21 cellular contexts compared by ENCODE assay signal in the genomic region with DNA sequence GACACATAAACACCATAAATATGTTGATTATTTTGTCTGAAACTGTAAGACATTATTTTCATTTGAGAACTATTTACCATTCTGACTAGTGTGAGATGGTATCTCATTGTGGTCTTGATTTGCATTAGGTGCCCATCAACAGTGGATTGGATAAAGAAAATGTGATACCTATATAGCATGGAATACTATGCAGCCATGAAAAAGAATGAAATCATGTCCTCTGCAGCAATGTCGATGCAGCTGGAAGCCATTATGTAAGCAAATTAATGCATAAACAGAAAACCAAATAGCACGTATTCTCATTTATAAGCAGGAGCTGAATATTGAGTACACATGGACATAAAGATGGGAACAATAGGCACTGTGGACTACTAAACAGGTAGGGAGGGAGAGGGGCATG.
DNase-seq lines count a peak whose midpoint lies in the region; ATAC-seq, FAIRE-seq and TF ChIP-seq lines count a peak whose summit lies in the region.
"Had no signal": no experiment of that assay in that cellular context is flagged by ENCODE, and none has a peak within 500 bp of the region (broad histone marks: within the 10 kb centered on the region; RNA-seq: fewer than 3 reads in every experiment).

No MANE protein-coding gene starts in this region.

- in situ Hi-C loops in K562 (cut with MboI), result no loop called here
- in situ Hi-C loops in transverse colon (cut with MboI; ENCODE audit: low pct_ligation_motif_present in 1 of 4, low pct_unique_long_range_greater_than_20kb in 1 of 4, low sequenced_read_pairs in 3 of 4), result no loop called here

- no peaks in the 10 kb centered on the region for H3K9me3 Mint-ChIP-seq in activated CD8-positive, alpha-beta memory T cell treated with anti-CD3 and anti-CD28 coated beads, Interleukin-2, amount 10 ng/mL, durations not matched to agents 7 days and 5 days (ENCODE audit: low read depth)
- H3K9me3 Mint-ChIP-seq: CD4-positive, alpha-beta T cell; CD8-positive, alpha-beta T cell had no signal

- intact Hi-C loops in K562 (cut with micrococcal nuclease), result no loop called here
- intact Hi-C loops in transverse colon (cut with DNase I; ENCODE audit: low total_unique reads), result no loop called here

- H3K4me1 ChIP-seq in K562 (replicated peaks in 1 of 2; ENCODE audit: control insufficient read depth in 2 of 2, insufficient read depth in 2 of 2, low read length in 2 of 2) (no peaks in the 10 kb centered on the region), transverse colon (peaks cover 0 to 18% (median 7%) of the 10 kb centered on the region in 4 donors)
- H3K4me1 ChIP-seq: BE2C had no signal

- TF ChIP-seq POLR2A in K562 (conservative IDR thresholded peaks at IDR 0.05) (no peak), transverse colon (IDR thresholded peaks at IDR 0.05) (no peak)

- TF ChIP-seq EP300 in K562 (IDR thresholded peaks at IDR 0.05; ENCODE audit: low read length) (no peak), transverse colon (IDR thresholded peaks at IDR 0.05; ENCODE audit: low read depth) (no peak)

- WGBS in K562 (ENCODE audit: insufficient coverage, low coverage, missing lambda C conversion rate), result 0% methylated on average over 2 of the region's 2 CpGs
- 98 to 100% methylated on average over 2 of the region's 2 CpGs for WGBS in transverse colon (ENCODE audit: low coverage in 1 of 2), 2 donors

- TF ChIP-seq CTCF in K562 (IDR thresholded peaks at IDR 0.05 in 2 of 3, conservative IDR thresholded peaks at IDR 0.05 in 1 of 3; ENCODE audit: insufficient read depth in 2 of 3, low read depth in 1 of 3, low read length in 3 of 3), result no peak
- no peak for TF ChIP-seq CTCF in transverse colon (IDR thresholded peaks at IDR 0.05)

- no peak overlapping the region for H3K27ac Mint-ChIP-seq in activated CD8-positive, alpha-beta memory T cell treated with anti-CD3 and anti-CD28 coated beads, Interleukin-2, amount 10 ng/mL, durations not matched to agents 7 days and 5 days
- H3K27ac Mint-ChIP-seq: CD4-positive, alpha-beta T cell; CD8-positive, alpha-beta T cell had no signal

- FAIRE-seq in K562 (lab: Jason Lieb, UNC), result no peak
- FAIRE-seq: D721Med, G401.6, GM12891, GM19239 had no signal

- POLR2A ChIA-PET in K562 (lab: Yijun Ruan, JAX), result no interaction called here

- peaks cover 41% of the 10 kb centered on the region for H3K4me1 Mint-ChIP-seq in activated CD8-positive, alpha-beta memory T cell treated with anti-CD3 and anti-CD28 coated beads, Interleukin-2, amount 10 ng/mL, durations not matched to agents 7 days and 5 days

- H3K4me3 Mint-ChIP-seq in activated CD8-positive, alpha-beta memory T cell treated with anti-CD3 and anti-CD28 coated beads, Interleukin-2, amount 10 ng/mL, durations not matched to agents 7 days and 5 days, result no peak overlapping the region
- H3K4me3 Mint-ChIP-seq: CD14-positive monocyte; CD4-positive, alpha-beta T cell; CD8-positive, alpha-beta T cell had no signal

- H3K9me1 ChIP-seq in K562 (ENCODE audit: control insufficient read depth, insufficient read depth, low read length), result no peaks in the 10 kb centered on the region

- H3K79me2 ChIP-seq in K562 (ENCODE audit: control insufficient read depth, insufficient read depth, low read length), result no peaks in the 10 kb centered on the region

- H4K20me1 ChIP-seq in K562 (replicated peaks; ENCODE audit: control insufficient read depth, insufficient read depth, low read length), result no peaks in the 10 kb centered on the region
- H4K20me1 ChIP-seq: BLaER1 had no signal

- peaks cover 1% of the 10 kb centered on the region; the same call in 1 of the 2 replicates for H3K9me3 ChIP-seq in K562 (replicated peaks; ENCODE audit: control insufficient read depth, insufficient read depth, low read depth, low read length)
- H3K9me3 ChIP-seq in transverse colon, result no peaks in the 10 kb centered on the region
- H3K9me3 ChIP-seq: BLaER1, Caco-2 had no signal

- no peak overlapping the region for H3K4me3 ChIP-seq in K562
- H3K4me3 ChIP-seq in transverse colon, result no peak overlapping the region
- H3K4me3 ChIP-seq: BLaER1 had no signal

- H3K27me3 ChIP-seq in K562 (ENCODE audit: control insufficient read depth in 2 of 2, insufficient read depth in 2 of 2, low read length in 2 of 2) (no peaks in the 10 kb centered on the region), transverse colon (no peaks in the 10 kb centered on the region)
- H3K27me3 ChIP-seq: BLaER1 had no signal

- ATAC-seq in activated CD8-positive, alpha-beta memory T cell treated with anti-CD3 and anti-CD28 coated beads, Interleukin-2, amount 10 ng/mL, durations not matched to agents 7 days and 5 days, result no peak
- ATAC-seq in K562, result no peak
- ATAC-seq: CD8-positive, alpha-beta T cell had no signal

- no peaks in the 10 kb centered on the region for H3K27me3 Mint-ChIP-seq in activated CD8-positive, alpha-beta memory T cell treated with anti-CD3 and anti-CD28 coated beads, Interleukin-2, amount 10 ng/mL, durations not matched to agents 7 days and 5 days
- H3K27me3 Mint-ChIP-seq: CD4-positive, alpha-beta T cell had no signal

- CTCF ChIA-PET in activated CD8-positive, alpha-beta memory T cell treated with anti-CD3 and anti-CD28 coated beads, Interleukin-2, amount 10 ng/mL, durations not matched to agents 7 days and 5 days (lab: Charles Lee), result interaction anchor here (7.4 kb wide), 1 partner anchor 1174 kb away, joined by 60 read pairs; no protein-coding TSS in a partner anchor
- CTCF ChIA-PET in K562 (lab: Yijun Ruan, JAX; ENCODE audit: low intra/inter-chr PET ratio), result no interaction called here

- peaks cover 6% of the 10 kb centered on the region for H3K36me3 Mint-ChIP-seq in activated CD8-positive, alpha-beta memory T cell treated with anti-CD3 and anti-CD28 coated beads, Interleukin-2, amount 10 ng/mL, durations not matched to agents 7 days and 5 days
- H3K36me3 Mint-ChIP-seq: CD8-positive, alpha-beta T cell had no signal

- no peak overlapping the region for H3K27ac ChIP-seq in K562 (ENCODE audit: extremely low read depth, low read depth, low read length)
- no peak overlapping the region for H3K27ac ChIP-seq in transverse colon
- H3K27ac ChIP-seq: 22Rv1, BLaER1 had no signal

- no peak overlapping the region for H3K9ac ChIP-seq in K562 (ENCODE audit: insufficient read depth in 1 of 2, low read depth in 2 of 2, low read length in 2 of 2)
- H3K9ac ChIP-seq: BLaER1 had no signal

- no peak overlapping the region for H3K4me2 ChIP-seq in K562 (ENCODE audit: insufficient read depth, low read length)
- H3K4me2 ChIP-seq: BLaER1 had no signal

- H2AFZ ChIP-seq in K562 (ENCODE audit: low read depth, low read length), result no peak overlapping the region

- peak; percentile 0 for DNase-seq in activated CD8-positive, alpha-beta memory T cell treated with anti-CD3 and anti-CD28 coated beads for 24 hours
- DNase-seq in activated CD8-positive, alpha-beta memory T cell treated with anti-CD3 and anti-CD28 coated beads, Interleukin-2, amount 10 ng/mL, durations not matched to agents 7 days and 5 days, result no peak
- DNase-seq in K562 (ENCODE audit: extremely low read depth in 1 of 4, low spot score in 3 of 4) (no peak), transverse colon (no peak), 8988T (no peak)
- DNase-seq: ACHN; BE2C; C1 segment of cervical spinal cord; Caco-2; Calu3; CD4-positive, alpha-beta T cell; CD8-positive, alpha-beta T cell; DMS79 treated with DMSO at 0.1 percent for 48 hours; GF-D8 had no signal

- H3K36me3 ChIP-seq in K562 (ENCODE audit: control insufficient read depth, insufficient read depth, low read length) (no peaks in the 10 kb centered on the region), transverse colon (no peaks in the 10 kb centered on the region)
- H3K36me3 ChIP-seq: BE2C, BLaER1 had no signal

- no peak for TF ChIP-seq RAD21 in K562 (CRISPR knock-in tag; conservative IDR thresholded peaks at IDR 0.05 in 1 of 2, IDR thresholded peaks at IDR 0.05 in 1 of 2)

- no TSS peak for BruUV-seq in K562 (replicated peaks; lab: Mats Ljungman, UMichigan)

TF ChIP-seq in K562, 482 proteins besides CTCF, POLR2A, EP300 and RAD21:
- TF ChIP-seq RBM25 (IDR thresholded peaks at IDR 0.05; ENCODE audit: low read depth, low read length, severe bottlenecking), result peak; percentile 61
- TF ChIP-seq ZNF263 (CRISPR knock-in tag; IDR thresholded peaks at IDR 0.05; ENCODE audit: borderline replicate concordance), result no peak
- TF ChIP-seq ZNF146 (CRISPR knock-in tag; IDR thresholded peaks at IDR 0.05; ENCODE audit: unreplicated experiment), result peak; percentile 87
- no peak for TF ChIP-seq HMG20A (CRISPR knock-in tag; conservative IDR thresholded peaks at IDR 0.05)
